In genomic region chr13:114334305-114335053, GRCh38 we compare ENCODE assay signal across 14 cellular contexts. TPM values are rescaled to one million over a fixed set of nuclear protein-coding genes. Genes with fewer than 3 reads are reported as not detected.
A peak's percentile ranks its signal among the peaks of the same experiment; 100 is the strongest.
DNase-seq lines count a peak whose midpoint lies in the region; ATAC-seq, FAIRE-seq and TF ChIP-seq lines count a peak whose summit lies in the region.
"Had no signal": no experiment of that assay in that cellular context is flagged by ENCODE, and none has a peak within 500 bp of the region (broad histone marks: within the 10 kb centered on the region; RNA-seq: fewer than 3 reads in every experiment).

No MANE protein-coding gene starts in this region.

- H3K4me1 Mint-ChIP-seq in activated naive CD4-positive, alpha-beta T cell treated with anti-CD3 and anti-CD28 coated beads, Interleukin-2, amount 50 U/mL, for 24 hours, result peaks cover 13% of the 10 kb centered on the region

- TF ChIP-seq POLR2A in K562 (conservative IDR thresholded peaks at IDR 0.05) (no peak), spleen (IDR thresholded peaks at IDR 0.05) (no peak)

- FAIRE-seq in K562 (lab: Jason Lieb, UNC), result no peak

- H3K9me3 ChIP-seq in Karpas-422 (ENCODE audit: low read length), result no peaks in the 10 kb centered on the region
- no peaks in the 10 kb centered on the region for H3K9me3 ChIP-seq in K562 (replicated peaks; ENCODE audit: control insufficient read depth, insufficient read depth, low read depth, low read length)
- H3K9me3 ChIP-seq in spleen, result no peaks in the 10 kb centered on the region
- H3K9me3 ChIP-seq: left ventricle myocardium inferior had no signal

- no peak for DNase-seq in activated naive CD4-positive, alpha-beta T cell treated with Interleukin-2 at 50 U/mL for 16 hours
- no peak for DNase-seq in Karpas-422
- DNase-seq in K562 (ENCODE audit: extremely low read depth in 1 of 4, low spot score in 3 of 4), result no peak
- DNase-seq in spleen, result no peak
- DNase-seq in glomerular visceral epithelial cell (ENCODE audit: extremely low spot score), result no peak
- no peak for DNase-seq in NCI-H226
- DNase-seq in C1 segment of cervical spinal cord (lab: John Stamatoyannopoulos, UW), result no peak
- DNase-seq: activated CD8-positive, alpha-beta memory T cell treated with anti-CD3 and anti-CD28 coated beads, Interleukin-2, amount 50 U/mL, for 48 hours; caudate nucleus; left ventricle myocardium inferior; NCI-H1694; WERI-Rb-1 had no signal

- H3K36me3 Mint-ChIP-seq in activated naive CD4-positive, alpha-beta T cell treated with anti-CD3 and anti-CD28 coated beads, Interleukin-2, amount 50 U/mL, for 24 hours, result no peaks in the 10 kb centered on the region

- POLR2A ChIA-PET in K562 (lab: Yijun Ruan, JAX), result interaction anchor here (1.1 kb wide), 1 partner anchor 13 kb away, joined by 3 read pairs; no protein-coding TSS in a partner anchor

- no peaks in the 10 kb centered on the region for H3K9me2 ChIP-seq in Karpas-422 (replicated peaks; ENCODE audit: insufficient read depth, low read length)

- TF ChIP-seq RAD21 in K562 (CRISPR knock-in tag; conservative IDR thresholded peaks at IDR 0.05 in 1 of 2, IDR thresholded peaks at IDR 0.05 in 1 of 2), result no peak

- no peaks in the 10 kb centered on the region for H3K27me3 Mint-ChIP-seq in activated naive CD4-positive, alpha-beta T cell treated with anti-CD3 and anti-CD28 coated beads, Interleukin-2, amount 50 U/mL, for 24 hours

- intact Hi-C loops in K562 (cut with micrococcal nuclease) (no loop called here), spleen (cut with DNase I; ENCODE audit: low total_unique reads) (no loop called here)

- H3K4me2 ChIP-seq in Karpas-422 (ENCODE audit: low read depth, low read length, poor library complexity, severe bottlenecking), result peak overlapping the region; percentile 64
- no peak overlapping the region for H3K4me2 ChIP-seq in K562 (ENCODE audit: insufficient read depth, low read length)

- no peaks in the 10 kb centered on the region for H3K9me1 ChIP-seq in K562 (ENCODE audit: control insufficient read depth, insufficient read depth, low read length)

- H3K27ac Mint-ChIP-seq in activated naive CD4-positive, alpha-beta T cell treated with anti-CD3 and anti-CD28 coated beads, Interleukin-2, amount 50 U/mL, for 24 hours, result peak overlapping the region; percentile 13

- peak; percentile 26; the same call in 2 of the 3 replicates for ATAC-seq in K562
- ATAC-seq: Panc1 had no signal

- H2AFZ ChIP-seq in Karpas-422 (ENCODE audit: low read length), result no peak overlapping the region
- H2AFZ ChIP-seq in K562 (ENCODE audit: low read depth, low read length), result no peak overlapping the region

- in situ Hi-C loops in K562 (cut with MboI), result no loop called here

- no TSS peak for BruUV-seq in K562 (replicated peaks; lab: Mats Ljungman, UMichigan)

- no peak overlapping the region for H3K27ac ChIP-seq in Karpas-422 (ENCODE audit: low read length)
- H3K27ac ChIP-seq in K562 (ENCODE audit: extremely low read depth, low read depth, low read length), result no peak overlapping the region
- H3K27ac ChIP-seq in spleen, result peak overlapping the region in 5 of 8 donors; percentile 5 to 56 (median 27)
- H3K27ac ChIP-seq: left ventricle myocardium inferior, WERI-Rb-1 had no signal

- H3K9ac ChIP-seq in Karpas-422 (ENCODE audit: low read length), result no peak overlapping the region
- no peak overlapping the region for H3K9ac ChIP-seq in K562 (ENCODE audit: insufficient read depth in 1 of 2, low read depth in 2 of 2, low read length in 2 of 2)

- no peak for TF ChIP-seq EP300 in K562 (IDR thresholded peaks at IDR 0.05; ENCODE audit: low read length)

- H3K79me2 ChIP-seq in Karpas-422 (ENCODE audit: low read length) (no peaks in the 10 kb centered on the region), K562 (ENCODE audit: control insufficient read depth, insufficient read depth, low read length) (no peaks in the 10 kb centered on the region)

- peak overlapping the region; percentile 22; the same call in 1 of the 2 replicates for H3K4me3 ChIP-seq in Karpas-422 (ENCODE audit: low read length)
- H3K4me3 ChIP-seq in K562, result no peak overlapping the region
- peak overlapping the region in 1 of 8 donors; percentile 48 for H3K4me3 ChIP-seq in spleen
- H3K4me3 ChIP-seq: left ventricle myocardium inferior had no signal

- WGBS in K562 (ENCODE audit: insufficient coverage, low coverage, missing lambda C conversion rate), result 35% methylated on average over 5 of the region's 5 CpGs
- 50 to 62% (median 56%) methylated on average over 5 of the region's 5 CpGs for WGBS in spleen, 5 donors

- no peaks in the 10 kb centered on the region for H3K9me3 Mint-ChIP-seq in activated naive CD4-positive, alpha-beta T cell treated with anti-CD3 and anti-CD28 coated beads, Interleukin-2, amount 50 U/mL, for 24 hours

- TF ChIP-seq CTCF in K562 (IDR thresholded peaks at IDR 0.05 in 2 of 3, conservative IDR thresholded peaks at IDR 0.05 in 1 of 3; ENCODE audit: insufficient read depth in 2 of 3, low read depth in 1 of 3, low read length in 3 of 3), result no peak
- no peak for TF ChIP-seq CTCF in spleen (IDR thresholded peaks at IDR 0.05 in 8 of 11, conservative IDR thresholded peaks at IDR 0.05 in 3 of 11)

- H3K4me3 Mint-ChIP-seq in activated naive CD4-positive, alpha-beta T cell treated with anti-CD3 and anti-CD28 coated beads, Interleukin-2, amount 50 U/mL, for 24 hours, result peak overlapping the region; percentile 31

- peaks cover 36% of the 10 kb centered on the region for H3K4me1 ChIP-seq in Karpas-422 (ENCODE audit: low read length)
- H3K4me1 ChIP-seq in K562 (replicated peaks in 1 of 2; ENCODE audit: control insufficient read depth in 2 of 2, insufficient read depth in 2 of 2, low read length in 2 of 2), result no peaks in the 10 kb centered on the region; a peak in 1 of 5 replicates
- peaks cover 0 to 19% (median 10%) of the 10 kb centered on the region in 6 donors for H3K4me1 ChIP-seq in spleen
- H3K4me1 ChIP-seq: left ventricle myocardium inferior had no signal

- H3K27me3 ChIP-seq in Karpas-422 (ENCODE audit: low read length) (no peaks in the 10 kb centered on the region), K562 (ENCODE audit: control insufficient read depth in 2 of 2, insufficient read depth in 2 of 2, low read length in 2 of 2) (no peaks in the 10 kb centered on the region), spleen (replicated peaks in 1 of 7) (no peaks in the 10 kb centered on the region)

- CTCF ChIA-PET in K562 (lab: Yijun Ruan, JAX; ENCODE audit: low intra/inter-chr PET ratio), result no interaction called here

- H4K20me1 ChIP-seq in Karpas-422 (ENCODE audit: insufficient read depth, low read depth, low read length) (no peaks in the 10 kb centered on the region), K562 (replicated peaks; ENCODE audit: control insufficient read depth, insufficient read depth, low read length) (no peaks in the 10 kb centered on the region)

- H3K36me3 ChIP-seq in Karpas-422 (ENCODE audit: insufficient read depth, low read length) (no peaks in the 10 kb centered on the region), K562 (ENCODE audit: control insufficient read depth, insufficient read depth, low read length) (no peaks in the 10 kb centered on the region), spleen (peaks cover 0 to 7% (median 0%) of the 10 kb centered on the region in 6 donors)
- H3K36me3 ChIP-seq: left ventricle myocardium inferior, WERI-Rb-1 had no signal

RNA-seq across cellular contexts. Expression of gene CHAMP1, which starts 20.2 kb away (rescaled TPM):
- total RNA-seq in Karpas-422 (2014; rRNA removed; shearing (Covaris generic); ENCODE audit: low replicate concordance), result 22.5 and 35.2 TPM in 2 replicates
- 20.2 and 38.7 TPM in 2 replicates for total RNA-seq in K562 (2011; cell fraction: chromatin; rRNA removed; ENCODE audit: low replicate concordance)
- total RNA-seq in K562 (2011; cell fraction: nucleolus; rRNA removed), result 11.8 and 13.4 TPM in 2 replicates
- total RNA-seq in K562 (2011; cell fraction: nucleoplasm; rRNA removed), result 25.7 and 37.6 TPM in 2 replicates
- total RNA-seq in K562 (2014; rRNA removed) (15.3 and 16.6 TPM in 2 replicates), K562 (2014; rRNA removed; fragmentation: Illumina TruSeq; extraction: Trizol) (14.2 and 14.6 TPM in 2 replicates), K562 (2015; rRNA removed; fragmentation: Illumina TruSeq; extraction: Trizol) (11.7 and 13.4 TPM in 2 replicates), K562 (2021) (30.8 and 32.4 TPM in 2 replicates), spleen (10 to 100 TPM; 20.5 to 49.8 (median 23.2) TPM)
- polyA plus RNA-seq in K562 (2011; rRNA removed) (17.3 and 24.2 TPM in 2 replicates), K562 (2014; fragmentation: Illumina TruSeq; extraction: Trizol) (35.8 and 40.6 TPM in 2 replicates), K562 (2014; fragmentation: Nextera tagmentation; extraction: Ambion mirVana) (under 1 TPM; 0.70 to 0.84 TPM), K562 (2014; rRNA removed) (21.7 and 26.7 TPM in 2 replicates), spleen (1 to 10 TPM; 3.8 to 7.0 (median 5.7) TPM)
- polyA plus RNA-seq in K562 (2011; cell fraction: cytosol; rRNA removed), result 30.1 and 30.3 TPM in 2 replicates
- polyA plus RNA-seq in K562 (2011; cell fraction: nucleus; rRNA removed), result 18.4 and 22.0 TPM in 2 replicates
- 21.9 and 24.0 TPM in 2 replicates for polyA plus RNA-seq in K562 (2012)
- polyA minus RNA-seq in K562 (2011; rRNA and poly(A)+ RNA removed), result 14.3 and 17.2 TPM in 2 replicates
- polyA minus RNA-seq in K562 (2011; cell fraction: cytosol; rRNA and poly(A)+ RNA removed), result 14.4 and 16.6 TPM in 2 replicates
- polyA minus RNA-seq in K562 (2011; cell fraction: nucleus; rRNA and poly(A)+ RNA removed), result 12.0 and 13.0 TPM in 2 replicates

RNA-seq across cellular contexts. Expression of gene UPF3A, which starts 53.1 kb away (rescaled TPM):
- total RNA-seq in Karpas-422 (2014; rRNA removed; shearing (Covaris generic); ENCODE audit: low replicate concordance), result 35.8 and 41.1 TPM in 2 replicates
- 115 and 227 TPM in 2 replicates for total RNA-seq in K562 (2011; cell fraction: chromatin; rRNA removed; ENCODE audit: low replicate concordance)
- 74.5 and 80.1 TPM in 2 replicates for total RNA-seq in K562 (2011; cell fraction: nucleolus; rRNA removed)
- 135 and 213 TPM in 2 replicates for total RNA-seq in K562 (2011; cell fraction: nucleoplasm; rRNA removed)
- 36.2 and 57.8 TPM in 2 replicates for total RNA-seq in K562 (2014; rRNA removed)
- total RNA-seq in K562 (2014; rRNA removed; fragmentation: Illumina TruSeq; extraction: Trizol), result 39.1 and 40.5 TPM in 2 replicates
- total RNA-seq in K562 (2015; rRNA removed; fragmentation: Illumina TruSeq; extraction: Trizol), result 44.2 and 48.2 TPM in 2 replicates
- total RNA-seq in K562 (2021), result 36.0 and 40.9 TPM in 2 replicates
- 56.7 and 59.9 TPM in 2 replicates for polyA plus RNA-seq in K562 (2011; rRNA removed)
- 27.1 and 32.5 TPM in 2 replicates for polyA plus RNA-seq in K562 (2011; cell fraction: cytosol; rRNA removed)
- 97.8 and 111 TPM in 2 replicates for polyA plus RNA-seq in K562 (2011; cell fraction: nucleus; rRNA removed)
- polyA plus RNA-seq in K562 (2012), result 50.7 and 62.2 TPM in 2 replicates
- polyA plus RNA-seq in K562 (2014; fragmentation: Illumina TruSeq; extraction: Trizol), result 56.1 and 64.8 TPM in 2 replicates
- 10 to 100 TPM; 15.6 to 17.5 TPM for polyA plus RNA-seq in K562 (2014; fragmentation: Nextera tagmentation; extraction: Ambion mirVana)
- 64.1 and 76.5 TPM in 2 replicates for polyA plus RNA-seq in K562 (2014; rRNA removed)
- 27.1 and 29.9 TPM in 2 replicates for polyA minus RNA-seq in K562 (2011; rRNA and poly(A)+ RNA removed)
- polyA minus RNA-seq in K562 (2011; cell fraction: cytosol; rRNA and poly(A)+ RNA removed), result 13.0 and 14.2 TPM in 2 replicates
- polyA minus RNA-seq in K562 (2011; cell fraction: nucleus; rRNA and poly(A)+ RNA removed), result 38.2 and 48.3 TPM in 2 replicates
- 10 to 100 TPM; 33.0 to 59.7 (median 46.8) TPM for total RNA-seq in spleen
- polyA plus RNA-seq in spleen, result 10 to 100 TPM; 40.2 to 58.0 (median 54.5) TPM

Comparison
In these comparisons a context has a peak if more than half of its experiments do, and no peak if none do; other contexts are left out.
1. H3K27ac ChIP-seq: peak in spleen (5 of 8); none in Karpas-422 (single experiment) and K562 (single experiment).